In genomic region chr5:149475777-149476176, GRCh38 we compare ENCODE assay signal across 13 cellular contexts.
"Had no signal": no experiment of that assay in that cellular context is flagged by ENCODE, and none has a peak within 500 bp of the region (broad histone marks: within the 10 kb centered on the region; RNA-seq: fewer than 3 reads in every experiment).

No MANE protein-coding gene starts in this region.

- ATAC-seq: activated CD8-positive, alpha-beta memory T cell treated with anti-CD3 and anti-CD28 coated beads, Interleukin-2, amount 10 ng/mL, durations not matched to agents 7 days and 5 days; right cardiac atrium; stimulated activated effector memory CD8-positive, alpha-beta T cell treated with anti-CD3 and anti-CD28 coated beads, Interleukin-12 subunit alpha, Interleukin-12 subunit beta, amount 100 ng/mL, for 72 hours; T-cell had no signal

- H3K4me1 Mint-ChIP-seq: activated CD8-positive, alpha-beta memory T cell treated with anti-CD3 and anti-CD28 coated beads, Interleukin-2, amount 10 ng/mL, durations not matched to agents 7 days and 5 days; stimulated activated effector memory CD8-positive, alpha-beta T cell treated with anti-CD3 and anti-CD28 coated beads, Interleukin-12 subunit alpha, Interleukin-12 subunit beta, amount 100 ng/mL, for 72 hours; T-cell had no signal

- H3K9me3 Mint-ChIP-seq: activated T-cell treated with anti-CD3 and anti-CD28 coated beads, Interleukin-2, amount 50 U/mL, for 24 hours; stimulated activated effector memory CD8-positive, alpha-beta T cell treated with anti-CD3 and anti-CD28 coated beads, Interleukin-12 subunit alpha, Interleukin-12 subunit beta, amount 100 ng/mL, for 72 hours; T-cell had no signal

- H3K27me3 ChIP-seq: cardiac muscle cell, tibial nerve had no signal

- H3K4me3 ChIP-seq: cardiac muscle cell, tibial nerve had no signal

- H3K36me3 ChIP-seq: cardiac muscle cell, tibial nerve had no signal

- H3K36me3 Mint-ChIP-seq: activated CD8-positive, alpha-beta memory T cell treated with anti-CD3 and anti-CD28 coated beads, Interleukin-2, amount 10 ng/mL, durations not matched to agents 7 days and 5 days; activated naive CD8-positive, alpha-beta T cell; stimulated activated effector memory CD8-positive, alpha-beta T cell treated with anti-CD3 and anti-CD28 coated beads, Interleukin-12 subunit alpha, Interleukin-12 subunit beta, amount 100 ng/mL, for 72 hours; T-cell had no signal

- H3K27ac ChIP-seq: cardiac muscle cell, tibial nerve had no signal

- DNase-seq: activated CD4-positive, alpha-beta T cell treated with anti-CD3 and anti-CD28 coated beads for 1 hour; activated CD4-positive, alpha-beta T cell treated with anti-CD3 and anti-CD28 coated beads, Interleukin-2, amount 50 U/mL, for 48 hours; activated CD8-positive, alpha-beta memory T cell treated with anti-CD3 and anti-CD28 coated beads, Interleukin-2, amount 10 ng/mL, durations not matched to agents 7 days and 5 days; activated gamma-delta T cell; activated T-cell treated with anti-CD3 and anti-CD28 coated beads, Interleukin-2, amount 50 U/mL, for 24 hours; midbrain; right cardiac atrium; T-cell; T1000 had no signal

- H3K4me3 Mint-ChIP-seq: activated CD8-positive, alpha-beta memory T cell treated with anti-CD3 and anti-CD28 coated beads, Interleukin-2, amount 10 ng/mL, durations not matched to agents 7 days and 5 days; activated naive CD8-positive, alpha-beta T cell; activated T-cell treated with anti-CD3 and anti-CD28 coated beads, Interleukin-2, amount 50 U/mL, for 24 hours; stimulated activated effector memory CD8-positive, alpha-beta T cell treated with anti-CD3 and anti-CD28 coated beads, Interleukin-12 subunit alpha, Interleukin-12 subunit beta, amount 100 ng/mL, for 72 hours; T-cell had no signal

- H3K9me3 ChIP-seq: tibial nerve had no signal

- H3K27ac Mint-ChIP-seq: activated CD8-positive, alpha-beta memory T cell treated with anti-CD3 and anti-CD28 coated beads, Interleukin-2, amount 10 ng/mL, durations not matched to agents 7 days and 5 days; activated naive CD8-positive, alpha-beta T cell; activated T-cell treated with anti-CD3 and anti-CD28 coated beads, Interleukin-2, amount 50 U/mL, for 24 hours; stimulated activated effector memory CD8-positive, alpha-beta T cell treated with anti-CD3 and anti-CD28 coated beads, Interleukin-12 subunit alpha, Interleukin-12 subunit beta, amount 100 ng/mL, for 72 hours; T-cell had no signal
